Comparison of ENCODE assay signal across 1 cellular context in the genomic region with DNA sequence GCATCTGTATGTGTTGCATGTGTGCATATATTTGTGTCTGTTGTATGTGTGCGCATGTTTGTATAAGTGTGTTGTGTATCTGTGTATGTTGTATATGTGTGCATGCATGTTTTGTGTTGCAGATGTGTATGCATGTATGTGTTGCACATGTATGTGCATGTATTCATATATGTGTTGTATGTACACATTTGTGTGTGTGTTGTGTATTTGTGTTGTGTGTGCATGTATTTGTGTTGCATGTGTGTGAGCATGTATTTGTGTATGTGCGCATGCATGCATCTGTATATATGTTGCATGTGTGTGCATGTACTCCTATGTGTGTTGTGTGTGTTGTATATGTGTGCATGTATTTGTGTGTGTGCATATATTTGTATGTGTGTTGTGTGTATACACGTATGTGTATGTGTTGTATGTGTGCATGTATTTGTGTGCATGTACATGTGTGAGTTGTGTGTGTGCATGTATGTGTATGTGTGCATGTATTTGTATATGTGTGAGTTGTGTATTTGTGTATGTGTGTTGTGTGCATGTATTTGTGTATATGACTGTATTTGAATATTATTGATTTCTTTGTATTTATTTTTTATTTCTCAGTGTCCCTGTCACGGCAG.
TF ChIP-seq lines count a peak whose summit lies in the region.

No MANE protein-coding gene starts in this region.

TF ChIP-seq in A549, 52 proteins besides CTCF, POLR2A, EP300 and RAD21:
- TF ChIP-seq TP53 (CRISPR knock-in tag; IDR thresholded peaks at IDR 0.05) (no peak), TFCP2L1 (CRISPR knock-in tag; IDR thresholded peaks at IDR 0.05) (no peak), CBX8 (IDR thresholded peaks at IDR 0.05) (no peak), GATA3 (IDR thresholded peaks at IDR 0.05; ENCODE audit: borderline replicate concordance) (no peak), SMC3 (IDR thresholded peaks at IDR 0.05) (no peak), ZSCAN20 (CRISPR knock-in tag; IDR thresholded peaks at IDR 0.05) (no peak), CHD4 (IDR thresholded peaks at IDR 0.05; ENCODE audit: borderline replicate concordance) (no peak), NFE2L2 (conservative IDR thresholded peaks at IDR 0.05; ENCODE audit: low read length) (no peak)
- TF ChIP-seq, protein P1, sequence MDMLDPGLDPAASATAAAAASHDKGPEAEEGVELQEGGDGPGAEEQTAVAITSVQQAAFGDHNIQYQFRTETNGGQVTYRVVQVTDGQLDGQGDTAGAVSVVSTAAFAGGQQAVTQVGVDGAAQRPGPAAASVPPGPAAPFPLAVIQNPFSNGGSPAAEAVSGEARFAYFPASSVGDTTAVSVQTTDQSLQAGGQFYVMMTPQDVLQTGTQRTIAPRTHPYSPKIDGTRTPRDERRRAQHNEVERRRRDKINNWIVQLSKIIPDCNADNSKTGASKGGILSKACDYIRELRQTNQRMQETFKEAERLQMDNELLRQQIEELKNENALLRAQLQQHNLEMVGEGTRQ (IDR thresholded peaks at IDR 0.05), result no peak
- TF ChIP-seq, protein P2, sequence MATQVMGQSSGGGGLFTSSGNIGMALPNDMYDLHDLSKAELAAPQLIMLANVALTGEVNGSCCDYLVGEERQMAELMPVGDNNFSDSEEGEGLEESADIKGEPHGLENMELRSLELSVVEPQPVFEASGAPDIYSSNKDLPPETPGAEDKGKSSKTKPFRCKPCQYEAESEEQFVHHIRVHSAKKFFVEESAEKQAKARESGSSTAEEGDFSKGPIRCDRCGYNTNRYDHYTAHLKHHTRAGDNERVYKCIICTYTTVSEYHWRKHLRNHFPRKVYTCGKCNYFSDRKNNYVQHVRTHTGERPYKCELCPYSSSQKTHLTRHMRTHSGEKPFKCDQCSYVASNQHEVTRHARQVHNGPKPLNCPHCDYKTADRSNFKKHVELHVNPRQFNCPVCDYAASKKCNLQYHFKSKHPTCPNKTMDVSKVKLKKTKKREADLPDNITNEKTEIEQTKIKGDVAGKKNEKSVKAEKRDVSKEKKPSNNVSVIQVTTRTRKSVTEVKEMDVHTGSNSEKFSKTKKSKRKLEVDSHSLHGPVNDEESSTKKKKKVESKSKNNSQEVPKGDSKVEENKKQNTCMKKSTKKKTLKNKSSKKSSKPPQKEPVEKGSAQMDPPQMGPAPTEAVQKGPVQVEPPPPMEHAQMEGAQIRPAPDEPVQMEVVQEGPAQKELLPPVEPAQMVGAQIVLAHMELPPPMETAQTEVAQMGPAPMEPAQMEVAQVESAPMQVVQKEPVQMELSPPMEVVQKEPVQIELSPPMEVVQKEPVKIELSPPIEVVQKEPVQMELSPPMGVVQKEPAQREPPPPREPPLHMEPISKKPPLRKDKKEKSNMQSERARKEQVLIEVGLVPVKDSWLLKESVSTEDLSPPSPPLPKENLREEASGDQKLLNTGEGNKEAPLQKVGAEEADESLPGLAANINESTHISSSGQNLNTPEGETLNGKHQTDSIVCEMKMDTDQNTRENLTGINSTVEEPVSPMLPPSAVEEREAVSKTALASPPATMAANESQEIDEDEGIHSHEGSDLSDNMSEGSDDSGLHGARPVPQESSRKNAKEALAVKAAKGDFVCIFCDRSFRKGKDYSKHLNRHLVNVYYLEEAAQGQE (IDR thresholded peaks at IDR 0.05), result no peak
- TF ChIP-seq, protein P3, sequence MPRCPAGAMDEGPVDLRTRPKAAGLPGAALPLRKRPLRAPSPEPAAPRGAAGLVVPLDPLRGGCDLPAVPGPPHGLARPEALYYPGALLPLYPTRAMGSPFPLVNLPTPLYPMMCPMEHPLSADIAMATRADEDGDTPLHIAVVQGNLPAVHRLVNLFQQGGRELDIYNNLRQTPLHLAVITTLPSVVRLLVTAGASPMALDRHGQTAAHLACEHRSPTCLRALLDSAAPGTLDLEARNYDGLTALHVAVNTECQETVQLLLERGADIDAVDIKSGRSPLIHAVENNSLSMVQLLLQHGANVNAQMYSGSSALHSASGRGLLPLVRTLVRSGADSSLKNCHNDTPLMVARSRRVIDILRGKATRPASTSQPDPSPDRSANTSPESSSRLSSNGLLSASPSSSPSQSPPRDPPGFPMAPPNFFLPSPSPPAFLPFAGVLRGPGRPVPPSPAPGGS (IDR thresholded peaks at IDR 0.05), result no peak
